In genomic region chr14:90281766-90282165, GRCh38 we compare ENCODE assay signal across 24 cellular contexts. TPM values are rescaled to one million over a fixed set of nuclear protein-coding genes. Genes with fewer than 3 reads are reported as not detected.
DNase-seq lines count a peak whose midpoint lies in the region; ATAC-seq and TF ChIP-seq lines count a peak whose summit lies in the region.
"Had no signal": no experiment of that assay in that cellular context is flagged by ENCODE, and none has a peak within 500 bp of the region (broad histone marks: within the 10 kb centered on the region; RNA-seq: fewer than 3 reads in every experiment).

No MANE protein-coding gene starts in this region.

- H3K4me1 Mint-ChIP-seq in activated T-cell treated with anti-CD3 and anti-CD28 coated beads, Interleukin-2, amount 50 U/mL, for 72 hours (ENCODE audit: low read depth) = peaks cover 4% of the 10 kb centered on the region
- H3K4me1 Mint-ChIP-seq in progenitor cell of endocrine pancreas (ENCODE audit: low read depth) (no peaks in the 10 kb centered on the region), endothelial cell (ENCODE audit: unreplicated experiment) (peaks cover 8% of the 10 kb centered on the region)
- H3K4me1 Mint-ChIP-seq: CD4-positive, alpha-beta memory T cell; memory B cell had no signal

- H3K27me3 Mint-ChIP-seq in activated T-cell treated with anti-CD3 and anti-CD28 coated beads, Interleukin-2, amount 50 U/mL, for 72 hours (ENCODE audit: low read depth) = no peaks in the 10 kb centered on the region
- H3K27me3 Mint-ChIP-seq in progenitor cell of endocrine pancreas = no peaks in the 10 kb centered on the region
- H3K27me3 Mint-ChIP-seq in endothelial cell (ENCODE audit: unreplicated experiment) = peaks cover 5% of the 10 kb centered on the region
- H3K27me3 Mint-ChIP-seq: activated CD4-positive, alpha-beta T cell treated with anti-CD3 and anti-CD28 coated beads for 36 hours; activated naive CD8-positive, alpha-beta T cell treated with anti-CD3 and anti-CD28 coated beads, Interleukin-2, amount 50 U/mL, for 24 hours; CD4-positive, alpha-beta memory T cell; memory B cell had no signal

- H3K27ac Mint-ChIP-seq in activated T-cell treated with anti-CD3 and anti-CD28 coated beads, Interleukin-2, amount 50 U/mL, for 72 hours = peak overlapping the region; percentile 38
- H3K27ac Mint-ChIP-seq in progenitor cell of endocrine pancreas (no peak overlapping the region), endothelial cell (ENCODE audit: unreplicated experiment) (no peak overlapping the region)
- H3K27ac Mint-ChIP-seq: activated CD4-positive, alpha-beta T cell treated with anti-CD3 and anti-CD28 coated beads for 36 hours; activated CD8-positive, alpha-beta T cell treated with anti-CD3 and anti-CD28 coated beads, Interleukin-2, amount 10 ng/mL, durations not matched to agents 7 days and 5 days; activated naive CD8-positive, alpha-beta T cell treated with anti-CD3 and anti-CD28 coated beads, Interleukin-2, amount 50 U/mL, for 24 hours; CD4-positive, alpha-beta memory T cell; memory B cell; T-helper 1 cell treated with Interleukin-12 subunit alpha and Interleukin-12 subunit beta and Interleukin-4 antibody, amounts not matched to agents 30 μg/mL and 1 μg/mL, for 36 hours had no signal

- DNase-seq in activated T-cell treated with anti-CD3 and anti-CD28 coated beads, Interleukin-2, amount 50 U/mL, for 72 hours = no peak
- DNase-seq in activated T-cell treated with anti-CD3 and anti-CD28 coated beads for 4 hours (no peak), fibroblast of mammary gland (ENCODE audit: low read depth) (peak; percentile 40), RKO (ENCODE audit: low spot score) (no peak), progenitor cell of endocrine pancreas (ENCODE audit: low spot score, unreplicated experiment) (no peak), endothelial cell (ENCODE audit: low spot score) (no peak)
- DNase-seq: activated CD4-positive, alpha-beta T cell treated with anti-CD3 and anti-CD28 coated beads for 36 hours; activated CD8-positive, alpha-beta T cell treated with anti-CD3 and anti-CD28 coated beads, Interleukin-2, amount 10 ng/mL, durations not matched to agents 7 days and 5 days; activated naive CD8-positive, alpha-beta T cell treated with anti-CD3 and anti-CD28 coated beads, Interleukin-2, amount 50 U/mL, for 24 hours; CD4-positive, alpha-beta memory T cell; DMS 273 treated with DMSO at 0.1 percent for 48 hours; left cardiac atrium; NCI-H1105 treated with DMSO at 0.1 percent for 48 hours; NCI-H1930; NCI-H526 treated with DMSO at 0.1 percent for 48 hours; stimulated activated naive CD4-positive, alpha-beta T cell had no signal

- H3K36me3 Mint-ChIP-seq in activated T-cell treated with anti-CD3 and anti-CD28 coated beads, Interleukin-2, amount 50 U/mL, for 72 hours (ENCODE audit: insufficient read depth in 2 of 2) = peaks cover 0 to 9% of the 10 kb centered on the region in 2 donors
- H3K36me3 Mint-ChIP-seq in progenitor cell of endocrine pancreas (ENCODE audit: insufficient read depth) = peaks cover 17% of the 10 kb centered on the region
- H3K36me3 Mint-ChIP-seq in endothelial cell (ENCODE audit: low read depth, unreplicated experiment) = peaks cover 12% of the 10 kb centered on the region

- no peak overlapping the region for H3K4me3 ChIP-seq in fibroblast of mammary gland (ENCODE audit: control insufficient read depth, low read depth, low read length)
- H3K4me3 ChIP-seq: prostate gland, vagina had no signal

- no peaks in the 10 kb centered on the region for H3K9me3 Mint-ChIP-seq in activated T-cell treated with anti-CD3 and anti-CD28 coated beads, Interleukin-2, amount 50 U/mL, for 72 hours
- H3K9me3 Mint-ChIP-seq in progenitor cell of endocrine pancreas (ENCODE audit: low read depth) (no peaks in the 10 kb centered on the region), endothelial cell (ENCODE audit: unreplicated experiment) (no peaks in the 10 kb centered on the region)
- H3K9me3 Mint-ChIP-seq: activated naive CD8-positive, alpha-beta T cell treated with anti-CD3 and anti-CD28 coated beads, Interleukin-2, amount 50 U/mL, for 24 hours; CD4-positive, alpha-beta memory T cell; memory B cell; T-helper 1 cell treated with Interleukin-12 subunit alpha and Interleukin-12 subunit beta and Interleukin-4 antibody, amounts not matched to agents 30 μg/mL and 1 μg/mL, for 36 hours had no signal

- ATAC-seq in activated T-cell treated with anti-CD3 and anti-CD28 coated beads, Interleukin-2, amount 50 U/mL, for 72 hours (replicated peaks in 1 of 2) = no peak
- peak; percentile 19; the same call in 2 of the 3 replicates for ATAC-seq in SK-N-SH treated with all-trans-retinoic acid at 6 μM for 48 hours
- ATAC-seq: activated CD4-positive, alpha-beta T cell treated with anti-CD3 and anti-CD28 coated beads for 36 hours; activated CD8-positive, alpha-beta T cell treated with anti-CD3 and anti-CD28 coated beads, Interleukin-2, amount 10 ng/mL, durations not matched to agents 7 days and 5 days; left cardiac atrium; sciatic nerve had no signal

- peak overlapping the region; percentile 6 for H3K27ac ChIP-seq in temporal lobe (ENCODE audit: low read depth, low read length)
- H3K27ac ChIP-seq: foreskin keratinocyte, prostate gland, vagina had no signal

- TF ChIP-seq CTCF in fibroblast of mammary gland (conservative IDR thresholded peaks at IDR 0.05; ENCODE audit: control insufficient read depth, insufficient read depth, low read depth, low read length) (no peak), progenitor cell of endocrine pancreas (IDR thresholded peaks at IDR 0.05; ENCODE audit: unreplicated experiment) (no peak), endothelial cell (IDR thresholded peaks at IDR 0.05; ENCODE audit: unreplicated experiment) (no peak)

- H3K4me3 Mint-ChIP-seq in activated T-cell treated with anti-CD3 and anti-CD28 coated beads, Interleukin-2, amount 50 U/mL, for 72 hours = no peak overlapping the region
- H3K4me3 Mint-ChIP-seq in progenitor cell of endocrine pancreas (ENCODE audit: low read depth) = no peak overlapping the region
- H3K4me3 Mint-ChIP-seq in endothelial cell (ENCODE audit: unreplicated experiment) = no peak overlapping the region
- H3K4me3 Mint-ChIP-seq: activated CD4-positive, alpha-beta T cell treated with anti-CD3 and anti-CD28 coated beads for 36 hours; activated CD8-positive, alpha-beta T cell treated with anti-CD3 and anti-CD28 coated beads, Interleukin-2, amount 10 ng/mL, durations not matched to agents 7 days and 5 days; activated naive CD8-positive, alpha-beta T cell treated with anti-CD3 and anti-CD28 coated beads, Interleukin-2, amount 50 U/mL, for 24 hours; CD4-positive, alpha-beta memory T cell; memory B cell; T-helper 1 cell treated with Interleukin-12 subunit alpha and Interleukin-12 subunit beta and Interleukin-4 antibody, amounts not matched to agents 30 μg/mL and 1 μg/mL, for 36 hours had no signal

TF ChIP-seq in SK-N-SH treated with all-trans-retinoic acid at 6 μM for 48 hours, 23 proteins besides CTCF, POLR2A, EP300 and RAD21 (continues in another document):
- TF ChIP-seq PATZ1 (CRISPR knock-in tag; IDR thresholded peaks at IDR 0.05; ENCODE audit: borderline replicate concordance) = no peak
- no peak for TF ChIP-seq CSDC2 (CRISPR knock-in tag; IDR thresholded peaks at IDR 0.05)
- no peak for TF ChIP-seq ZFP3 (CRISPR knock-in tag; IDR thresholded peaks at IDR 0.05)
- TF ChIP-seq ZC3H10 (CRISPR knock-in tag; IDR thresholded peaks at IDR 0.05) = no peak
- no peak for TF ChIP-seq TOX (CRISPR knock-in tag; IDR thresholded peaks at IDR 0.05; ENCODE audit: borderline replicate concordance)
- TF ChIP-seq TCF4 (CRISPR knock-in tag; IDR thresholded peaks at IDR 0.05; ENCODE audit: borderline replicate concordance) = no peak
- no peak for TF ChIP-seq RARB (CRISPR knock-in tag; IDR thresholded peaks at IDR 0.05)
- TF ChIP-seq ZFP30 (CRISPR knock-in tag; IDR thresholded peaks at IDR 0.05) = no peak

RNA-seq across cellular contexts. Expression of gene PSMC1, which starts 25.4 kb away (rescaled TPM):
- 100 to 1,000 TPM; 105 to 112 TPM for total RNA-seq in activated T-cell treated with anti-CD3 and anti-CD28 coated beads, Interleukin-2, amount 50 U/mL, for 72 hours
- 55.6 TPM for total RNA-seq in temporal lobe
- total RNA-seq in progenitor cell of endocrine pancreas = 96.2 and 96.8 TPM in 2 replicates
- total RNA-seq in endothelial cell (ENCODE audit: unreplicated experiment) = 105 TPM

RNA-seq across cellular contexts. Expression of gene NRDE2, which starts 50.0 kb away (rescaled TPM):
- total RNA-seq in activated T-cell treated with anti-CD3 and anti-CD28 coated beads, Interleukin-2, amount 50 U/mL, for 72 hours = 10 to 100 TPM; 26.4 to 28.9 TPM
- total RNA-seq in temporal lobe (14.0 TPM), progenitor cell of endocrine pancreas (36.7 and 38.2 TPM in 2 replicates), endothelial cell (ENCODE audit: unreplicated experiment) (20.8 TPM)
